ENCODE assay signal across 8 cellular contexts in genomic region chr20:5788385-5788895, GRCh38. TPM values are rescaled to one million over a fixed set of nuclear protein-coding genes. Genes with fewer than 3 reads are reported as not detected.
A peak's percentile ranks its signal among the peaks of the same experiment; 100 is the strongest.
DNase-seq lines count a peak whose midpoint lies in the region; ATAC-seq and TF ChIP-seq lines count a peak whose summit lies in the region.

No MANE protein-coding gene starts in this region.

- ATAC-seq in HG02885 (IDR thresholded peaks at IDR 0.05; ENCODE audit: poor library complexity, unreplicated experiment) (peak; percentile 87), T-cell (replicated peaks in 1 of 4) (peak; percentile 87 to 99 (median 96)), left ventricle myocardium superior (peak; percentile 94), GM21367 (IDR thresholded peaks at IDR 0.05; ENCODE audit: unreplicated experiment) (no peak)

- intact Hi-C loops in left ventricle myocardium superior (cut with micrococcal nuclease), result loop anchor here (2.0 to 5.0 kb wide), 2 partner anchors 221 to 260 kb away; no protein-coding TSS in a partner anchor

- H3K27me3 Mint-ChIP-seq in T-cell, result no peaks in the 10 kb centered on the region

- no peaks in the 10 kb centered on the region for H3K9me3 Mint-ChIP-seq in T-cell

- CTCF ChIA-PET in T-cell (lab: Charles Lee), result interaction anchor here (0.6 to 3.7 kb wide), 34 partner anchors 11 to 260 kb away, joined by 3 to 44 read pairs (median 4); no protein-coding TSS in a partner anchor

- no peak overlapping the region for H3K4me3 Mint-ChIP-seq in T-cell

- H3K36me3 Mint-ChIP-seq in T-cell, result peaks cover 15% of the 10 kb centered on the region

- TF ChIP-seq CTCF in GM12865 (IDR thresholded peaks at IDR 0.05; ENCODE audit: insufficient read depth, low read depth, low read length, missing control alignments) (peak; percentile 75), retinal pigment epithelial cell (conservative IDR thresholded peaks at IDR 0.05; ENCODE audit: low read depth, low read length) (peak; percentile 81)

- H3K4me1 Mint-ChIP-seq in T-cell, result peaks cover 0 to 15% (median 8%) of the 10 kb centered on the region in 3 donors

- DNase-seq in GM12865 (ENCODE audit: low read depth), result peak; percentile 95
- DNase-seq in NCI-H187 (lab: John Stamatoyannopoulos, UW), result peak; percentile 33 to 71
- DNase-seq in T-cell, result peak; percentile 19 to 85 (median 72)
- DNase-seq in amniotic epithelial cell (ENCODE audit: low read depth), result peak; percentile 85
- peak; percentile 71 for DNase-seq in left ventricle myocardium superior
- peak; percentile 56 for DNase-seq in retinal pigment epithelial cell (ENCODE audit: low read depth)

- peak overlapping the region in 1 of 2 donors; percentile 2 for H3K27ac Mint-ChIP-seq in T-cell

- POLR2A ChIA-PET in T-cell (lab: Charles Lee), result interaction anchor here (0.5 to 0.8 kb wide), 4 partner anchors 9 to 751 kb away, joined by 3 to 9 read pairs (median 6); no protein-coding TSS in a partner anchor

- H3K4me3 ChIP-seq in GM12865 (ENCODE audit: low read depth, low read length) (no peak overlapping the region), retinal pigment epithelial cell (ENCODE audit: low read length) (no peak overlapping the region)

RNA-seq across cellular contexts. Expression of gene SHLD1, which starts 38.2 kb away (rescaled TPM):
- total RNA-seq in T-cell (10 to 100 TPM; 10.0 to 15.8 (median 14.2) TPM), left ventricle myocardium superior (6.9 TPM)
